1 cellular context compared by ENCODE assay signal in the genomic region with DNA sequence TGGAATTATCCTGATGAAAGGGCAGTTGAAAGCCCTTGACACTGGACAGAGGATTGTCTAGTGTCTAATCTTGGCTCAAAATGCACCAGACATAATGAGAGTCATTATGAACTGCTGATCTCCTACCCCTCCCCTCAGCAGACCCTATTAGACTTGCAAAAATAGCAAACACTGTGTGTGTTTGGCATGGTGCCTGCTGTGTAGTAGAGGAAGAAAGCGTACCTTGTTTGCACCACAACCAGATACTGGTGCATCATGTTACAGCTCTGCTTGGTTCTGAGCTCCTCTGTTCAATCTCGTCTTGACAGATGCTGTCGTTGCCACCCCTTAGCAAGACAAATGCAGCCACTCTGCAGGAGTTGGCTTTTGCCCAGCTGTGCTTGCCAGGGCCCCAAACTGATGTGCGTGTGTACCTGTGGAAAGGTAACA.
TF ChIP-seq lines count a peak whose summit lies in the region.

No MANE protein-coding gene starts in this region.

TF ChIP-seq in SK-N-SH, 30 proteins besides CTCF, POLR2A, EP300 and RAD21 (continued from another document):
- TF ChIP-seq, protein P1, sequence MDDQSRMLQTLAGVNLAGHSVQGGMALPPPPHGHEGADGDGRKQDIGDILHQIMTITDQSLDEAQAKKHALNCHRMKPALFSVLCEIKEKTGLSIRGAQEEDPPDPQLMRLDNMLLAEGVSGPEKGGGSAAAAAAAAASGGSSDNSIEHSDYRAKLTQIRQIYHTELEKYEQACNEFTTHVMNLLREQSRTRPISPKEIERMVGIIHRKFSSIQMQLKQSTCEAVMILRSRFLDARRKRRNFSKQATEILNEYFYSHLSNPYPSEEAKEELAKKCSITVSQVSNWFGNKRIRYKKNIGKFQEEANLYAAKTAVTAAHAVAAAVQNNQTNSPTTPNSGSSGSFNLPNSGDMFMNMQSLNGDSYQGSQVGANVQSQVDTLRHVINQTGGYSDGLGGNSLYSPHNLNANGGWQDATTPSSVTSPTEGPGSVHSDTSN (IDR thresholded peaks at IDR 0.05): peak; percentile 69
- TF ChIP-seq CHD2 (IDR thresholded peaks at IDR 0.05; ENCODE audit: low read length, partially characterized antibody): peak; percentile 63
- TF ChIP-seq MXI1 (IDR thresholded peaks at IDR 0.05; ENCODE audit: low read depth, low read length): no peak
- TF ChIP-seq RCOR1 (IDR thresholded peaks at IDR 0.05; ENCODE audit: low read length): peak; percentile 57
- no peak for TF ChIP-seq FOXM1 (IDR thresholded peaks at IDR 0.05; ENCODE audit: low read depth)
- peak; percentile 36; the same call in 1 of the 2 replicates for TF ChIP-seq NFIC (IDR thresholded peaks at IDR 0.05; ENCODE audit: borderline replicate concordance)
- TF ChIP-seq NRF1 (IDR thresholded peaks at IDR 0.05; ENCODE audit: low read depth, low read length): no peak
- no peak for TF ChIP-seq TEAD4 (IDR thresholded peaks at IDR 0.05; ENCODE audit: borderline replicate concordance, insufficient read depth)
- TF ChIP-seq TAF1 (IDR thresholded peaks at IDR 0.05; ENCODE audit: borderline replicate concordance, low read depth, low read length): no peak
- no peak for TF ChIP-seq ELF1 (IDR thresholded peaks at IDR 0.05)
- TF ChIP-seq, protein P2, sequence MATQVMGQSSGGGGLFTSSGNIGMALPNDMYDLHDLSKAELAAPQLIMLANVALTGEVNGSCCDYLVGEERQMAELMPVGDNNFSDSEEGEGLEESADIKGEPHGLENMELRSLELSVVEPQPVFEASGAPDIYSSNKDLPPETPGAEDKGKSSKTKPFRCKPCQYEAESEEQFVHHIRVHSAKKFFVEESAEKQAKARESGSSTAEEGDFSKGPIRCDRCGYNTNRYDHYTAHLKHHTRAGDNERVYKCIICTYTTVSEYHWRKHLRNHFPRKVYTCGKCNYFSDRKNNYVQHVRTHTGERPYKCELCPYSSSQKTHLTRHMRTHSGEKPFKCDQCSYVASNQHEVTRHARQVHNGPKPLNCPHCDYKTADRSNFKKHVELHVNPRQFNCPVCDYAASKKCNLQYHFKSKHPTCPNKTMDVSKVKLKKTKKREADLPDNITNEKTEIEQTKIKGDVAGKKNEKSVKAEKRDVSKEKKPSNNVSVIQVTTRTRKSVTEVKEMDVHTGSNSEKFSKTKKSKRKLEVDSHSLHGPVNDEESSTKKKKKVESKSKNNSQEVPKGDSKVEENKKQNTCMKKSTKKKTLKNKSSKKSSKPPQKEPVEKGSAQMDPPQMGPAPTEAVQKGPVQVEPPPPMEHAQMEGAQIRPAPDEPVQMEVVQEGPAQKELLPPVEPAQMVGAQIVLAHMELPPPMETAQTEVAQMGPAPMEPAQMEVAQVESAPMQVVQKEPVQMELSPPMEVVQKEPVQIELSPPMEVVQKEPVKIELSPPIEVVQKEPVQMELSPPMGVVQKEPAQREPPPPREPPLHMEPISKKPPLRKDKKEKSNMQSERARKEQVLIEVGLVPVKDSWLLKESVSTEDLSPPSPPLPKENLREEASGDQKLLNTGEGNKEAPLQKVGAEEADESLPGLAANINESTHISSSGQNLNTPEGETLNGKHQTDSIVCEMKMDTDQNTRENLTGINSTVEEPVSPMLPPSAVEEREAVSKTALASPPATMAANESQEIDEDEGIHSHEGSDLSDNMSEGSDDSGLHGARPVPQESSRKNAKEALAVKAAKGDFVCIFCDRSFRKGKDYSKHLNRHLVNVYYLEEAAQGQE (IDR thresholded peaks at IDR 0.05; ENCODE audit: low read depth, low read length): no peak
- no peak for TF ChIP-seq RFX5 (IDR thresholded peaks at IDR 0.05; ENCODE audit: low read length)
- no peak for TF ChIP-seq MEF2A (IDR thresholded peaks at IDR 0.05; ENCODE audit: borderline replicate concordance, low read depth)
TF ChIP-seq in SK-N-SH: peak in this region for 7.
